8 cellular contexts compared by ENCODE assay signal in genomic region chr17:8117980-8118768, GRCh38. TPM values are rescaled to one million over a fixed set of nuclear protein-coding genes. Genes with fewer than 3 reads are reported as not detected.
A peak's percentile ranks its signal among the peaks of the same experiment; 100 is the strongest.
DNase-seq lines count a peak whose midpoint lies in the region; ATAC-seq and TF ChIP-seq lines count a peak whose summit lies in the region.

TSS of gene ALOXE3 (minus strand) at chr17:8118514. CDS start at chr17:8117990, 524 bp downstream.

- H3K4me2 ChIP-seq in mammary epithelial cell (ENCODE audit: insufficient read depth, low read depth, low read length) = peak within 1 kb of the TSS; percentile 98

- DNase-seq in activated CD4-positive, CD25-positive, alpha-beta regulatory T cell treated with anti-CD3 and anti-CD28 coated beads, Interleukin-2, amount 50 U/mL, for 72 hours = no peak
- DNase-seq in NT2/D1 (ENCODE audit: low read depth, low spot score) (no peak), mammary epithelial cell (peak; percentile 95), kidney tubule cell (ENCODE audit: low spot score) (peak; percentile 95)
- DNase-seq in stimulated activated naive CD8-positive, alpha-beta T cell treated with anti-CD3 and anti-CD28 coated beads, Interleukin-15, amount 100 ng/mL, for 72 hours = peak in 1 of 2 donors; percentile 31

- in situ Hi-C loops in mammary epithelial cell (cut with MboI; ENCODE audit: low sequenced_read_pairs in 2 of 2) = no loop called here

- H3K79me2 ChIP-seq in mammary epithelial cell (ENCODE audit: insufficient read depth, low read length) = no peaks in the 10 kb centered on the region

- H3K36me3 ChIP-seq in NT2/D1 (ENCODE audit: insufficient read depth, insufficient read length, low read length) (no peaks in the 10 kb centered on the region), mammary epithelial cell (ENCODE audit: insufficient read depth, low read length) (no peaks in the 10 kb centered on the region)

- no peaks in the 10 kb centered on the region for H3K9me3 ChIP-seq in NT2/D1 (ENCODE audit: insufficient read depth, low read length)
- H3K9me3 ChIP-seq in mammary epithelial cell (replicated peaks; ENCODE audit: insufficient read depth, low read length) = no peaks in the 10 kb centered on the region

- H3K4me3 ChIP-seq in NT2/D1 (ENCODE audit: insufficient read length, low read depth) = peak within 1 kb of the TSS; percentile 54
- peak within 1 kb of the TSS; percentile 54 to 61 (median 57) for H3K4me3 ChIP-seq in mammary epithelial cell (replicated peaks in 1 of 3; ENCODE audit: insufficient read depth in 1 of 3, low read depth in 2 of 3, low read length in 3 of 3)

- ATAC-seq in activated CD4-positive, CD25-positive, alpha-beta regulatory T cell treated with anti-CD3 and anti-CD28 coated beads, Interleukin-2, amount 50 U/mL, for 24 hours = peak; percentile 2 to 5
- ATAC-seq in stimulated activated naive CD8-positive, alpha-beta T cell treated with anti-CD3 and anti-CD28 coated beads, Interleukin-15, amount 100 ng/mL, for 72 hours = peak; percentile 1
- ATAC-seq in HG02759 (IDR thresholded peaks at IDR 0.05; ENCODE audit: unreplicated experiment) (no peak), HG02981 (IDR thresholded peaks at IDR 0.05; ENCODE audit: unreplicated experiment) (no peak)

- H3K27me3 ChIP-seq in NT2/D1 (ENCODE audit: insufficient read depth, insufficient read length) (peaks cover 61% of the 10 kb centered on the region), mammary epithelial cell (ENCODE audit: insufficient read depth, low read length) (no peaks in the 10 kb centered on the region)

- peaks cover 61% of the 10 kb centered on the region for H3K27me3 Mint-ChIP-seq in stimulated activated naive CD8-positive, alpha-beta T cell treated with anti-CD3 and anti-CD28 coated beads, Interleukin-15, amount 100 ng/mL, for 72 hours

- intact Hi-C loops in mammary epithelial cell (cut with micrococcal nuclease) = loop anchor here (1.0 to 5.0 kb wide), 4 partner anchors 24 to 276 kb away; no protein-coding TSS in a partner anchor

- H3K9me3 Mint-ChIP-seq in stimulated activated naive CD8-positive, alpha-beta T cell treated with anti-CD3 and anti-CD28 coated beads, Interleukin-15, amount 100 ng/mL, for 72 hours = no peaks in the 10 kb centered on the region

- peaks cover 3% of the 10 kb centered on the region for H4K20me1 ChIP-seq in mammary epithelial cell (ENCODE audit: insufficient read depth, low read length)

- WGBS in mammary epithelial cell (ENCODE audit: low coverage, missing lambda C conversion rate) = 3% methylated on average over 21 of the region's 33 CpGs

- H2AFZ ChIP-seq in mammary epithelial cell (ENCODE audit: low read depth, low read length) = peak within 1 kb of the TSS; percentile 92

- dilution Hi-C loops in mammary epithelial cell (cut with HindIII; ENCODE audit: low sequenced_read_pairs) = no loop called here

- no peak for TF ChIP-seq CTCF in mammary epithelial cell (conservative IDR thresholded peaks at IDR 0.05 in 1 of 2, IDR thresholded peaks at IDR 0.05 in 1 of 2; ENCODE audit: extremely low read depth in 1 of 2, insufficient read depth in 1 of 2, low read depth in 1 of 2, low read length in 2 of 2)

- CTCF ChIA-PET in mammary epithelial cell (lab: Charles Lee; ENCODE audit: low non-redundant PET) = interaction anchor here (0.6 to 1.4 kb wide), 3 partner anchors 24 to 180 kb away, joined by 3 to 15 read pairs (median 5); no protein-coding TSS in a partner anchor

- peak within 1 kb of the TSS; percentile 95 for H3K27ac ChIP-seq in mammary epithelial cell (ENCODE audit: insufficient read depth, low read depth, low read length)

- TSS peak; percentile 53 for BruUV-seq in mammary epithelial cell (replicated peaks; lab: Mats Ljungman, UMichigan)

- H3K4me1 ChIP-seq in NT2/D1 (ENCODE audit: insufficient read depth, insufficient read length) (peaks cover 2% of the 10 kb centered on the region), mammary epithelial cell (ENCODE audit: insufficient read depth, low read length) (peaks cover 22% of the 10 kb centered on the region)

- peaks cover 50% of the 10 kb centered on the region for H3K4me1 Mint-ChIP-seq in stimulated activated naive CD8-positive, alpha-beta T cell treated with anti-CD3 and anti-CD28 coated beads, Interleukin-15, amount 100 ng/mL, for 72 hours

- H3K4me3 Mint-ChIP-seq in stimulated activated naive CD8-positive, alpha-beta T cell treated with anti-CD3 and anti-CD28 coated beads, Interleukin-15, amount 100 ng/mL, for 72 hours = peak within 1 kb of the TSS; percentile 91 to 96

- H3K9ac ChIP-seq in NT2/D1 (ENCODE audit: insufficient read length, low read depth) (peak within 1 kb of the TSS; percentile 80), mammary epithelial cell (ENCODE audit: insufficient read depth, low read length) (peak within 1 kb of the TSS; percentile 89)

- H3K27ac Mint-ChIP-seq in stimulated activated naive CD8-positive, alpha-beta T cell treated with anti-CD3 and anti-CD28 coated beads, Interleukin-15, amount 100 ng/mL, for 72 hours = peak within 1 kb of the TSS; percentile 95 to 100

RNA-seq across cellular contexts. Expression of gene ALOXE3, which starts in this region (rescaled TPM):
- 10 to 100 TPM in 1 of 2 donors, 1 to 10 TPM in 1; 3.8 to 27.6 TPM for total RNA-seq in mammary epithelial cell
- 9.2 TPM for polyA plus RNA-seq in mammary epithelial cell
- 5.9 TPM for polyA minus RNA-seq in mammary epithelial cell

Comparison
In these comparisons a context has a peak if more than half of its experiments do, and no peak if none do; other contexts are left out.
1. ATAC-seq: peak in activated CD4-positive, CD25-positive, alpha-beta regulatory T cell treated with anti-CD3 and anti-CD28 coated beads, Interleukin-2, amount 50 U/mL, for 24 hours (2 of 2) and stimulated activated naive CD8-positive, alpha-beta T cell treated with anti-CD3 and anti-CD28 coated beads, Interleukin-15, amount 100 ng/mL, for 72 hours (single experiment); none in HG02759 (single experiment) and HG02981 (single experiment).
2. DNase-seq: peak in mammary epithelial cell (single experiment) and kidney tubule cell (single experiment); none in activated CD4-positive, CD25-positive, alpha-beta regulatory T cell treated with anti-CD3 and anti-CD28 coated beads, Interleukin-2, amount 50 U/mL, for 72 hours (single experiment) and NT2/D1 (single experiment).